ENCODE assay signal across 20 cellular contexts in the genomic region with DNA sequence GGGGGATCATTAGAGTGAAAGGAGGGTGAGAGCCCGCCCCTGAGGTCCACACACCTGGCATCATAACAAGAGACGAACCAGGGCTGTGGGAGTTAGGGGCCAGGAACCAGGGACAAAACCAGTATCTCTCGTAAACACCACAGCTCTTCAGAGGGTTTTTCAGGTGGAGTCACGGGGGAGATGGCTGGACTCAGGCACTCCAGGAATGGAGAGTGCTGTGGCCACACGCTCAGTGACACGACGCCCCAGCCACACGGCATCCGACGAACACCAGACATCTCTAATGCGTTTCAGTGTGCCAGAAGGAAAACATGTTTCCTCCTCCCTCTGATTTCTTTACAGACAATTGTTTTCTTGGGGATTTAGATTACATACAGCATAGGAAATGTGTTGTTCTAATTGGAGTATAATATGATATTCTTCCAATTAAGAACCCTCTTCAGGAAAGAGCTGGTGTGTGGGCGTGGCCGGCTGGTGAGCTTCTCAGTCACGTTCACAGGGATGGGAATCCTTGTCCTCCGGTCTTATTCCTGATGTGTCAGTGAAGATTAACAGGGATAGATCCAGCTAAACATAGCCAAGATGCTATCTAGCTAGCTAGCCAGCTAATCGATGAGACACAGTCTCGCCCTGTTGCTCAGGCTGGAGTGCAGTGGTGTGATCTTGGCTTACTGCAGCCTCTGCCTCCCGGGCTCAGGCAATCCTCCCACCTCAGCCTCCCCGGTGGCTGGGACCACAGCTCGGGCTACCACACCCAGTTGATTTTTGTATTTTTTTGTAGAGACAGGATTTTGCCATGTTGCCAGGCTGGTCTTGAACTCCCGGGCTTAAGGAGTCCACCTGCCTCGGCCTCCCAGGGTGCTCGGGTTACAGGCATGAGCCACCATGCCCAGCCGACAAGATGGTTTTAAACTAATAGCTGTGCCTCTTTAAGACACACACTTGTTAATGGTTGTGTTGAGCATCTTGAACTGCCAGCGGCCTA.
"Had no signal": no experiment of that assay in that cellular context is flagged by ENCODE, and none has a peak within 500 bp of the region (broad histone marks: within the 10 kb centered on the region; RNA-seq: fewer than 3 reads in every experiment).

No MANE protein-coding gene starts in this region.

- H3K27ac Mint-ChIP-seq: activated CD4-positive, alpha-beta memory T cell treated with anti-CD3 and anti-CD28 coated beads for 36 hours; activated CD4-positive, alpha-beta T cell treated with anti-CD3 and anti-CD28 coated beads for 36 hours; activated naive CD4-positive, alpha-beta T cell treated with anti-CD3 and anti-CD28 coated beads, Interleukin-2, amount 50 U/mL, for 24 hours; T-cell had no signal

- H3K27me3 Mint-ChIP-seq: activated CD4-positive, alpha-beta memory T cell treated with anti-CD3 and anti-CD28 coated beads for 36 hours; activated CD4-positive, alpha-beta T cell treated with anti-CD3 and anti-CD28 coated beads for 36 hours; activated naive CD4-positive, alpha-beta T cell treated with anti-CD3 and anti-CD28 coated beads, Interleukin-2, amount 50 U/mL, for 24 hours; stimulated activated naive CD8-positive, alpha-beta T cell treated with anti-CD3 and anti-CD28 coated beads, Interleukin-15, amount 100 ng/mL, for 72 hours; T-cell had no signal

- DNase-seq: activated CD4-positive, alpha-beta memory T cell treated with anti-CD3 and anti-CD28 coated beads for 36 hours; activated CD4-positive, alpha-beta T cell treated with anti-CD3 and anti-CD28 coated beads for 36 hours; activated effector memory CD4-positive, alpha-beta T cell treated with Interleukin-2 at 50 U/mL for 16 hours; activated T-cell treated with anti-CD3 and anti-CD28 coated beads, Interleukin-2, amount 50 U/mL, for 4 hours; amniotic stem cell; body of pancreas; caudate nucleus; colonic mucosa; esophagus squamous epithelium; hippocampal formation; retina; stimulated activated CD4-positive, alpha-beta T cell treated with anti-CD3 and anti-CD28 coated beads, Interleukin-4, amount 100 ng/mL, for 4 hours; stimulated activated CD8-positive, alpha-beta memory T cell treated with anti-CD3 and anti-CD28 coated beads, Interleukin-4, amount 100 ng/mL, for 48 hours; stimulated activated naive CD8-positive, alpha-beta T cell treated with anti-CD3 and anti-CD28 coated beads, Interleukin-15, amount 100 ng/mL, for 72 hours; T-cell; T1000 had no signal

- H3K4me3 ChIP-seq: body of pancreas, colonic mucosa, esophagus squamous epithelium, skin epidermis had no signal

- H3K9me3 ChIP-seq: body of pancreas, colonic mucosa, esophagus squamous epithelium, neutrophil had no signal

- FAIRE-seq: endothelial cell of umbilical vein had no signal

- H3K36me3 ChIP-seq: colonic mucosa had no signal

- H3K27me3 ChIP-seq: body of pancreas, colonic mucosa, esophagus squamous epithelium, neutrophil had no signal

- H3K27ac ChIP-seq: body of pancreas, colonic mucosa, esophagus squamous epithelium, neutrophil, skin epidermis had no signal

- H3K4me1 ChIP-seq: body of pancreas, colonic mucosa, esophagus squamous epithelium had no signal

- H3K9me3 Mint-ChIP-seq: activated CD4-positive, alpha-beta memory T cell treated with anti-CD3 and anti-CD28 coated beads for 36 hours; activated naive CD4-positive, alpha-beta T cell treated with anti-CD3 and anti-CD28 coated beads, Interleukin-2, amount 50 U/mL, for 24 hours; activated T-cell treated with anti-CD3 and anti-CD28 coated beads, Interleukin-2, amount 50 U/mL, for 4 hours; stimulated activated naive CD8-positive, alpha-beta T cell treated with anti-CD3 and anti-CD28 coated beads, Interleukin-15, amount 100 ng/mL, for 72 hours; T-cell had no signal

- H3K4me3 Mint-ChIP-seq: activated CD4-positive, alpha-beta memory T cell treated with anti-CD3 and anti-CD28 coated beads for 36 hours; activated CD4-positive, alpha-beta T cell treated with anti-CD3 and anti-CD28 coated beads for 36 hours; activated naive CD4-positive, alpha-beta T cell treated with anti-CD3 and anti-CD28 coated beads, Interleukin-2, amount 50 U/mL, for 24 hours; activated T-cell treated with anti-CD3 and anti-CD28 coated beads, Interleukin-2, amount 50 U/mL, for 4 hours; stimulated activated naive CD8-positive, alpha-beta T cell treated with anti-CD3 and anti-CD28 coated beads, Interleukin-15, amount 100 ng/mL, for 72 hours; T-cell had no signal

- H3K4me1 Mint-ChIP-seq: activated CD4-positive, alpha-beta T cell treated with anti-CD3 and anti-CD28 coated beads for 36 hours; activated naive CD4-positive, alpha-beta T cell treated with anti-CD3 and anti-CD28 coated beads, Interleukin-2, amount 50 U/mL, for 24 hours; stimulated activated naive CD8-positive, alpha-beta T cell treated with anti-CD3 and anti-CD28 coated beads, Interleukin-15, amount 100 ng/mL, for 72 hours had no signal

- ATAC-seq: activated CD4-positive, alpha-beta T cell treated with anti-CD3 and anti-CD28 coated beads for 36 hours; activated T-cell treated with anti-CD3 and anti-CD28 coated beads, Interleukin-2, amount 50 U/mL, for 4 hours; body of pancreas; stimulated activated naive CD8-positive, alpha-beta T cell treated with anti-CD3 and anti-CD28 coated beads, Interleukin-15, amount 100 ng/mL, for 72 hours; T-cell had no signal
